Comparison of ENCODE assay signal across 8 cellular contexts in genomic region chr17:38676706-38677504, GRCh38. TPM values are rescaled to one million over a fixed set of nuclear protein-coding genes. Genes with fewer than 3 reads are reported as not detected.
A peak's percentile ranks its signal among the peaks of the same experiment; 100 is the strongest.
DNase-seq lines count a peak whose midpoint lies in the region; ATAC-seq, FAIRE-seq and TF ChIP-seq lines count a peak whose summit lies in the region.

No MANE protein-coding gene starts in this region.

- no peak for FAIRE-seq in bronchial epithelial cell (lab: Jason Lieb, UNC)
- FAIRE-seq in kidney (lab: Jason Lieb, UNC), result no peak

- no peaks in the 10 kb centered on the region for H3K9me3 ChIP-seq in CD4-positive, alpha-beta T cell (ENCODE audit: control insufficient read depth, low read length)
- H3K9me3 ChIP-seq in H9 (ENCODE audit: control insufficient read depth, low read depth, low read length) (no peaks in the 10 kb centered on the region), kidney (ENCODE audit: control insufficient read depth in 1 of 2, low read length in 2 of 2) (no peaks in the 10 kb centered on the region)

- H2BK15ac ChIP-seq in H9 (ENCODE audit: low read depth, low read length), result no peak overlapping the region

- H3K27ac Mint-ChIP-seq in CD4-positive, alpha-beta T cell, result no peak overlapping the region
- no peak overlapping the region for H3K27ac Mint-ChIP-seq in H9
- no peak overlapping the region for H3K27ac Mint-ChIP-seq in activated B cell treated with CpG ODN at 0.5 μM for 24 hours

- H2BK20ac ChIP-seq in H9 (ENCODE audit: low read depth, low read length, poor library complexity, severe bottlenecking), result no peak overlapping the region

- no peak overlapping the region for H3K4me2 ChIP-seq in H9 (ENCODE audit: insufficient read depth, insufficient read length, low read length)

- no peaks in the 10 kb centered on the region for H3K79me2 ChIP-seq in H9 (ENCODE audit: insufficient read depth, low read length)

- H2BK12ac ChIP-seq in H9 (ENCODE audit: insufficient read length, low read depth, low read length), result no peak overlapping the region

- H4K5ac ChIP-seq in H9 (ENCODE audit: insufficient read length, low read depth, low read length), result no peak overlapping the region

- H3K14ac ChIP-seq in H9 (ENCODE audit: insufficient read depth, low read length), result no peak overlapping the region

- H3K23ac ChIP-seq in H9 (ENCODE audit: insufficient read length, low read depth, low read length), result no peak overlapping the region

- H3K27me3 Mint-ChIP-seq in CD4-positive, alpha-beta T cell, result peaks cover 35% of the 10 kb centered on the region
- H3K27me3 Mint-ChIP-seq in H9 (ENCODE audit: low read depth) (peaks cover 81% of the 10 kb centered on the region), activated B cell treated with CpG ODN at 0.5 μM for 24 hours (peaks cover 21% of the 10 kb centered on the region)

- POLR2A ChIA-PET in CD4-positive, alpha-beta T cell (lab: Charles Lee), result interaction anchor here (1.7 to 4.4 kb wide), 4 partner anchors 25 to 58 kb away, joined by 8 to 19 read pairs (median 14); partner anchors contain the start of gene MLLT6
- POLR2A ChIA-PET in activated B cell treated with CpG ODN at 0.5 μM for 24 hours (lab: Charles Lee), result interaction anchor here (0.6 to 2.2 kb wide), 7 partner anchors 24 to 75 kb away, joined by 3 to 9 read pairs (median 6); partner anchors contain the start of genes MLLT6 and PSMB3

- TF ChIP-seq CTCF in CD4-positive, alpha-beta T cell (IDR thresholded peaks at IDR 0.05), result peak; percentile 90
- TF ChIP-seq CTCF in H9 (conservative IDR thresholded peaks at IDR 0.05), result peak; percentile 93
- peak; percentile 80 for TF ChIP-seq CTCF in activated B cell treated with CpG ODN at 0.5 μM for 24 hours (IDR thresholded peaks at IDR 0.05)
- TF ChIP-seq CTCF in bronchial epithelial cell (IDR thresholded peaks at IDR 0.05; ENCODE audit: insufficient read depth, low read length, severe bottlenecking), result peak; percentile 96
- TF ChIP-seq CTCF in kidney (IDR thresholded peaks at IDR 0.05; ENCODE audit: borderline replicate concordance, extremely low read depth, insufficient read depth), result peak; percentile 99

- CTCF ChIA-PET in CD4-positive, alpha-beta T cell (lab: Charles Lee), result interaction anchor here (0.7 to 5.5 kb wide), 15 partner anchors 9 to 119 kb away, joined by 3 to 70 read pairs (median 5); partner anchors contain the start of gene MLLT6
- CTCF ChIA-PET in activated B cell treated with CpG ODN at 0.5 μM for 24 hours (lab: Charles Lee), result interaction anchor here (0.7 to 7.2 kb wide), 14 partner anchors 7 to 119 kb away, joined by 3 to 135 read pairs (median 4); partner anchors contain the start of genes CISD3, MLLT6 and PSMB3

- no peak overlapping the region for H2AFZ ChIP-seq in H9 (ENCODE audit: low read length)

- ATAC-seq in CD4-positive, alpha-beta T cell (ENCODE audit: poor library complexity), result peak; percentile 66
- ATAC-seq in activated B cell treated with CpG ODN at 0.5 μM for 24 hours (ENCODE audit: low read depth), result peak; percentile 64
- ATAC-seq in HG02623 (IDR thresholded peaks at IDR 0.05; ENCODE audit: unreplicated experiment), result no peak

- H3K79me1 ChIP-seq in H9 (ENCODE audit: insufficient read depth, low read depth, low read length, poor library complexity, severe bottlenecking), result no peaks in the 10 kb centered on the region

- no peak overlapping the region for H2AK5ac ChIP-seq in H9 (ENCODE audit: insufficient read length, low read length)

- WGBS in H9 (ENCODE audit: extremely low coverage, insufficient read length, low lambda C conversion rate), result no CpG with 5 or more reads among the region's 9 CpGs

- H4K8ac ChIP-seq in H9 (replicated peaks; ENCODE audit: insufficient read length, low read depth, low read length), result no peak overlapping the region

- no peaks in the 10 kb centered on the region for H4K20me1 ChIP-seq in H9 (ENCODE audit: control insufficient read depth, insufficient read depth, insufficient read length)

- no peak overlapping the region for H3T11ph ChIP-seq in H9 (ENCODE audit: low read length)

- H3K4me3 Mint-ChIP-seq in CD4-positive, alpha-beta T cell, result peak overlapping the region; percentile 44
- H3K4me3 Mint-ChIP-seq in H9 (no peak overlapping the region), activated B cell treated with CpG ODN at 0.5 μM for 24 hours (no peak overlapping the region)

- no peak overlapping the region for H3K18ac ChIP-seq in H9 (ENCODE audit: insufficient read length, low read depth, low read length)

- H3K4me1 Mint-ChIP-seq in CD4-positive, alpha-beta T cell (ENCODE audit: low read depth), result peaks cover 21% of the 10 kb centered on the region
- H3K4me1 Mint-ChIP-seq in H9, result peaks cover 17 to 21% of the 10 kb centered on the region in 2 experiments
- peaks cover 27% of the 10 kb centered on the region for H3K4me1 Mint-ChIP-seq in activated B cell treated with CpG ODN at 0.5 μM for 24 hours

- H3K4ac ChIP-seq in H9 (ENCODE audit: low read depth, low read length), result no peak overlapping the region

- intact Hi-C loops in CD4-positive, alpha-beta T cell (cut with DNase I, micrococcal nuclease), result loop anchor here (1.0 to 5.0 kb wide), 4 partner anchors 26 to 475 kb away; partner anchors contain the start of genes PSMB3 (in 2 of the 2) and PLXDC1 (in 1 of the 2)
- intact Hi-C loops in activated B cell treated with CpG ODN at 0.5 μM for 24 hours (cut with micrococcal nuclease) (loop anchor here (1.0 to 10.0 kb wide), 6 partner anchors 24 to 478 kb away; partner anchors contain the start of genes CISD3, PLXDC1 and PSMB3), kidney (cut with DNase I) (no loop called here)

- peak; percentile 62 to 79 (median 74) for DNase-seq in CD4-positive, alpha-beta T cell
- DNase-seq in H9, result peak; percentile 95
- DNase-seq in NCI-H2227 treated with DMSO at 0.1 percent for 48 hours (lab: John Stamatoyannopoulos, UW), result peak; percentile 59
- peak; percentile 68 for DNase-seq in activated B cell treated with CpG ODN at 0.5 μM for 24 hours
- peak; percentile 75 for DNase-seq in bronchial epithelial cell (ENCODE audit: low read depth)
- peak; percentile 88 for DNase-seq in kidney
- peak; percentile 90 for DNase-seq in stimulated activated CD4-positive, alpha-beta T cell treated with anti-CD3 and anti-CD28 coated beads, Interleukin-15, amount 100 ng/mL, for 24 hours

- no peaks in the 10 kb centered on the region for H3K36me3 Mint-ChIP-seq in CD4-positive, alpha-beta T cell (ENCODE audit: low read depth)
- no peaks in the 10 kb centered on the region; a peak in 1 of 7 replicates for H3K36me3 Mint-ChIP-seq in H9 (ENCODE audit: insufficient read depth in 1 of 3, low read depth in 3 of 3)
- H3K36me3 Mint-ChIP-seq in activated B cell treated with CpG ODN at 0.5 μM for 24 hours (ENCODE audit: low read depth), result no peaks in the 10 kb centered on the region

- H3K56ac ChIP-seq in H9 (ENCODE audit: insufficient read length, low read depth, low read length), result no peak overlapping the region

- no peak overlapping the region for H2BK120ac ChIP-seq in H9 (ENCODE audit: low read depth, low read length, poor library complexity, severe bottlenecking)

- no peak overlapping the region for H3K4me3 ChIP-seq in bronchial epithelial cell (ENCODE audit: low read depth, low read length)
- H3K4me3 ChIP-seq in kidney (ENCODE audit: low read length in 2 of 2), result no peak overlapping the region

- no peak overlapping the region for H2BK5ac ChIP-seq in H9 (ENCODE audit: insufficient read length, low read length)

- peaks cover 23% of the 10 kb centered on the region for H3K23me2 ChIP-seq in H9 (ENCODE audit: insufficient read length, low read depth, low read length, poor library complexity, severe bottlenecking)

- H3K9ac ChIP-seq in H9 (ENCODE audit: extremely low read depth, insufficient read length, low read length) (no peak overlapping the region), kidney (ENCODE audit: low read length in 2 of 2) (no peak overlapping the region)

- peaks cover 3% of the 10 kb centered on the region for H3K4me1 ChIP-seq in H9 (ENCODE audit: insufficient read depth, low read length)
- peaks cover 3 to 9% of the 10 kb centered on the region in 2 donors for H3K4me1 ChIP-seq in kidney (ENCODE audit: control insufficient read depth in 1 of 2, insufficient read depth in 1 of 2, low read depth in 1 of 2, low read length in 2 of 2)

- no peaks in the 10 kb centered on the region for H3K36me3 ChIP-seq in bronchial epithelial cell (ENCODE audit: control insufficient read depth, insufficient read depth, low read length)
- no peaks in the 10 kb centered on the region for H3K36me3 ChIP-seq in kidney (ENCODE audit: control insufficient read depth in 1 of 2, insufficient read depth in 2 of 2, low read length in 2 of 2)

- H3K9me3 Mint-ChIP-seq in CD4-positive, alpha-beta T cell, result no peaks in the 10 kb centered on the region
- H3K9me3 Mint-ChIP-seq in H9, result no peaks in the 10 kb centered on the region; a peak in 2 of 5 replicates
- no peaks in the 10 kb centered on the region for H3K9me3 Mint-ChIP-seq in activated B cell treated with CpG ODN at 0.5 μM for 24 hours

- no peak overlapping the region for H4K91ac ChIP-seq in H9 (ENCODE audit: insufficient read length, low read depth, low read length)

- no peak overlapping the region for H3K27ac ChIP-seq in CD4-positive, alpha-beta T cell (ENCODE audit: low read depth, low read length)
- H3K27ac ChIP-seq in H9 (ENCODE audit: insufficient read length, low read depth, low read length) (no peak overlapping the region), kidney (ENCODE audit: low read depth in 2 of 2, low read length in 2 of 2) (no peak overlapping the region)

- H3K27me3 ChIP-seq in CD4-positive, alpha-beta T cell (ENCODE audit: control insufficient read depth, insufficient read depth, low read length), result peaks cover 17% of the 10 kb centered on the region
- H3K27me3 ChIP-seq in H9 (ENCODE audit: insufficient read depth, low read length), result peaks cover 38% of the 10 kb centered on the region
- peaks cover 2% of the 10 kb centered on the region for H3K27me3 ChIP-seq in bronchial epithelial cell (ENCODE audit: control insufficient read depth, insufficient read depth, low read length)

RNA-seq across cellular contexts. Expression of gene EPOP, which starts 2.1 kb away (rescaled TPM):
- total RNA-seq in CD4-positive, alpha-beta T cell, result under 1 TPM; 0.16 to 0.34 TPM
- total RNA-seq in H9 (2021), result 5.9 and 6.1 TPM in 2 replicates
- 2.8 and 3.0 TPM in 2 replicates for total RNA-seq in activated B cell treated with CpG ODN at 0.5 μM for 24 hours
- 2.4 and 4.2 TPM in 2 replicates for total RNA-seq in bronchial epithelial cell
- total RNA-seq in kidney, result 1.3 TPM
- polyA plus RNA-seq in kidney (ENCODE audit: insufficient read depth, low read depth, low replicate concordance), result 0.49 TPM

RNA-seq across cellular contexts. Expression of gene MLLT6, which starts 28.2 kb away (rescaled TPM):
- total RNA-seq in CD4-positive, alpha-beta T cell, result 100 to 1,000 TPM; 321 to 324 TPM
- total RNA-seq in H9 (2021), result 25.1 and 26.4 TPM in 2 replicates
- total RNA-seq in activated B cell treated with CpG ODN at 0.5 μM for 24 hours, result 166 and 192 TPM in 2 replicates
- 10.8 and 14.2 TPM in 2 replicates for total RNA-seq in bronchial epithelial cell
- total RNA-seq in kidney, result 199 TPM
- 34.3 TPM for polyA plus RNA-seq in kidney (ENCODE audit: insufficient read depth, low read depth, low replicate concordance)

RNA-seq across cellular contexts. Expression of gene CISD3, which starts 53.2 kb away (rescaled TPM):
- total RNA-seq in CD4-positive, alpha-beta T cell, result 1 to 10 TPM; 4.7 to 5.7 TPM
- total RNA-seq in H9 (2021), result 10.7 and 11.2 TPM in 2 replicates
- total RNA-seq in activated B cell treated with CpG ODN at 0.5 μM for 24 hours, result 11.2 and 12.1 TPM in 2 replicates
- 2.9 and 4.4 TPM in 2 replicates for total RNA-seq in bronchial epithelial cell
- 37.7 TPM for total RNA-seq in kidney
- 152 TPM for polyA plus RNA-seq in kidney (ENCODE audit: insufficient read depth, low read depth, low replicate concordance)
